1 cellular context compared by ENCODE assay signal in the genomic region with DNA sequence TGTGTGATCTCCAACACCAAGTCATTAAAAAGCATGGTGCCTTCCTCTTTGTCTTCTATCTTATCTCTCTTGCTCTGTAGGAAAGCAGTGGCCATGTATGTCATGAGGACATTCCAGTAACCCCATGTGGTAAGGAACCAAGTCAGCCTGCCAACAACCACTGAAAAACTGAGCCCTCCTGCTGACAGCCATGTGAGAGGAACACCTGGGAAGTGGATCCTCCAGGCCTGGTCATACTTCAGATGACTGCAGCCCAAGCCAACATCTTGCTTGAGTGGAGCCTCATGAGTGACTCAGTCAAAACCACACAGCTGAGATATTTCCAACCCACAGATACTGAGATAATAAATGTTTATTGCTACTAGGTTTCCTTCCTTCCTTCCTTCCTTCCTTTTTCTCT.
TF ChIP-seq lines count a peak whose summit lies in the region.

No MANE protein-coding gene starts in this region.

TF ChIP-seq in IMR-90, 13 proteins besides CTCF, POLR2A, EP300 and RAD21 (continued from another document):
- TF ChIP-seq ELK1 (IDR thresholded peaks at IDR 0.05; ENCODE audit: borderline replicate concordance, low read depth, low read length) (no peak), MAZ (IDR thresholded peaks at IDR 0.05; ENCODE audit: borderline replicate concordance, low read depth, low read length) (no peak), MAFK (IDR thresholded peaks at IDR 0.05; ENCODE audit: low read depth, low read length) (no peak)
